Comparison of ENCODE assay signal across 29 cellular contexts in genomic region chr9:116030532-116030931, GRCh38.
"Had no signal": no experiment of that assay in that cellular context is flagged by ENCODE, and none has a peak within 500 bp of the region (broad histone marks: within the 10 kb centered on the region; RNA-seq: fewer than 3 reads in every experiment).

No MANE protein-coding gene starts in this region.

- H3K27ac ChIP-seq: colonic mucosa, epithelial cell of prostate, foreskin keratinocyte, gastroesophageal sphincter, heart right ventricle, left ventricle myocardium inferior, lower lobe of right lung, ovary, right lobe of liver, testis, tibial artery had no signal

- H3K4me2 ChIP-seq: smooth muscle cell had no signal

- H3K9me3 ChIP-seq: colonic mucosa, gastroesophageal sphincter, ovary, right lobe of liver, testis had no signal

- H3K4me3 ChIP-seq: colonic mucosa, gastroesophageal sphincter, heart right ventricle, left ventricle myocardium inferior, lower lobe of right lung, ovary, right lobe of liver, smooth muscle cell, testis, tibial artery had no signal

- H3K27me3 ChIP-seq: colonic mucosa, foreskin keratinocyte, gastroesophageal sphincter, heart right ventricle, ovary, right lobe of liver, testis, tibial artery had no signal

- H3K4me3 Mint-ChIP-seq: dendritic cell treated with granulocyte-macrophage colony-stimulating factor and Interleukin-4, amounts not matched to agents 40 ng/mL and 50 ng/mL, for 4 days; endodermal cell; naive thymus-derived CD8-positive, alpha-beta T cell; stimulated activated effector memory CD8-positive, alpha-beta T cell treated with anti-CD3 and anti-CD28 coated beads, Interleukin-12 subunit alpha, Interleukin-12 subunit beta, amount 100 ng/mL, for 72 hours; type B pancreatic cell had no signal

- H3K27me3 Mint-ChIP-seq: dendritic cell treated with granulocyte-macrophage colony-stimulating factor and Interleukin-4, amounts not matched to agents 40 ng/mL and 50 ng/mL, for 4 days; naive thymus-derived CD8-positive, alpha-beta T cell had no signal

- ATAC-seq: esophagus mucosa; foreskin keratinocyte; gastroesophageal sphincter; heart right ventricle; left colon; lower lobe of right lung; naive thymus-derived CD8-positive, alpha-beta T cell; stimulated activated effector memory CD8-positive, alpha-beta T cell treated with anti-CD3 and anti-CD28 coated beads, Interleukin-12 subunit alpha, Interleukin-12 subunit beta, amount 100 ng/mL, for 72 hours; stimulated activated naive CD8-positive, alpha-beta T cell treated with anti-CD3 and anti-CD28 coated beads, Interleukin-15, Interleukin-2, amounts not matched to agents 100 U/mL and 50 U/mL, for 24 hours had no signal

- H3K4me1 Mint-ChIP-seq: endodermal cell; naive thymus-derived CD8-positive, alpha-beta T cell; stimulated activated effector memory CD8-positive, alpha-beta T cell treated with anti-CD3 and anti-CD28 coated beads, Interleukin-12 subunit alpha, Interleukin-12 subunit beta, amount 100 ng/mL, for 72 hours had no signal

- DNase-seq: colonic mucosa; effector CD8-positive, alpha-beta T cell; endodermal cell; foreskin keratinocyte; heart right ventricle; hippocampal formation; islet precursor cell; kidney glomerular epithelial cell; left colon; left ventricle myocardium inferior; lower lobe of right lung; naive thymus-derived CD8-positive, alpha-beta T cell; occipital lobe; ovary; right lobe of liver; stimulated activated CD4-positive, alpha-beta T cell treated with anti-CD3 and anti-CD28 coated beads, Interleukin-12 subunit alpha, Interleukin-12 subunit beta, amount 100 ng/mL, for 4 hours; stimulated activated CD4-positive, alpha-beta T cell treated with anti-CD3 and anti-CD28 coated beads, Interleukin-1b, Interleukin-23, amount 100 ng/mL, for 48 hours; stimulated activated CD4-positive, alpha-beta T cell treated with anti-CD3 and anti-CD28 coated beads, Interleukin-4, amount 100 ng/mL, for 1 hour; stimulated activated naive CD8-positive, alpha-beta T cell treated with anti-CD3 and anti-CD28 coated beads, Interleukin-15, Interleukin-2, amounts not matched to agents 100 U/mL and 50 U/mL, for 24 hours; substantia nigra; testis; tibial artery had no signal

- H3K36me3 Mint-ChIP-seq: stimulated activated effector memory CD8-positive, alpha-beta T cell treated with anti-CD3 and anti-CD28 coated beads, Interleukin-12 subunit alpha, Interleukin-12 subunit beta, amount 100 ng/mL, for 72 hours; type B pancreatic cell had no signal

- H3K36me3 ChIP-seq: colonic mucosa, gastroesophageal sphincter, heart right ventricle, left ventricle myocardium inferior, lower lobe of right lung, ovary, right lobe of liver, tibial artery had no signal

- H3K4me1 ChIP-seq: colonic mucosa, gastroesophageal sphincter, heart right ventricle, left ventricle myocardium inferior, lower lobe of right lung, testis, tibial artery had no signal

- H3K27ac Mint-ChIP-seq: dendritic cell treated with granulocyte-macrophage colony-stimulating factor and Interleukin-4, amounts not matched to agents 40 ng/mL and 50 ng/mL, for 4 days; endodermal cell; naive thymus-derived CD8-positive, alpha-beta T cell; stimulated activated effector memory CD8-positive, alpha-beta T cell treated with anti-CD3 and anti-CD28 coated beads, Interleukin-12 subunit alpha, Interleukin-12 subunit beta, amount 100 ng/mL, for 72 hours; type B pancreatic cell had no signal
